ENCODE assay signal across 23 cellular contexts in genomic region chr7:103082497-103082896, GRCh38. TPM values are rescaled to one million over a fixed set of nuclear protein-coding genes. Genes with fewer than 3 reads are reported as not detected.
DNase-seq lines count a peak whose midpoint lies in the region; ATAC-seq, FAIRE-seq and TF ChIP-seq lines count a peak whose summit lies in the region.
"Had no signal": no experiment of that assay in that cellular context is flagged by ENCODE, and none has a peak within 500 bp of the region (broad histone marks: within the 10 kb centered on the region; RNA-seq: fewer than 3 reads in every experiment).

No MANE protein-coding gene starts in this region.

- ATAC-seq in HepG2 (no peak), right lobe of liver (no peak), GM21367 (IDR thresholded peaks at IDR 0.05; ENCODE audit: unreplicated experiment) (no peak)
- ATAC-seq: A549 had no signal

- no peak for FAIRE-seq in HepG2 (lab: Jason Lieb, UNC)
- FAIRE-seq: A549, GM12891, GM18507, H54 had no signal

- no peaks in the 10 kb centered on the region for H3K9me3 Mint-ChIP-seq in endodermal cell
- H3K9me3 Mint-ChIP-seq: CD4-positive, alpha-beta memory T cell had no signal

- POLR2A ChIA-PET in HepG2 (lab: Yijun Ruan, JAX) = interaction anchor here (3.2 kb wide), 1 partner anchor 7 kb away, joined by 10 read pairs; the partner anchor contains the start of genes ARMC10 and FBXL13

- TF ChIP-seq CTCF in HepG2 (CRISPR knock-in tag; IDR thresholded peaks at IDR 0.05) (no peak), right lobe of liver (IDR thresholded peaks at IDR 0.05) (no peak), endodermal cell (conservative IDR thresholded peaks at IDR 0.05) (no peak), foreskin fibroblast (IDR thresholded peaks at IDR 0.05; ENCODE audit: low read depth, low read length) (no peak), BE2C (IDR thresholded peaks at IDR 0.05; ENCODE audit: low read depth, low read length) (no peak)

- H3K4me2 ChIP-seq in HepG2 (ENCODE audit: low read depth, low read length) = no peak overlapping the region
- H3K4me2 ChIP-seq: A549 had no signal

- no peak for TF ChIP-seq POLR2A in HepG2 (IDR thresholded peaks at IDR 0.05; ENCODE audit: insufficient read depth in 1 of 2, low read depth in 2 of 2, low read length in 2 of 2)
- no peak for TF ChIP-seq POLR2A in right lobe of liver (IDR thresholded peaks at IDR 0.05)

- peaks cover 3% of the 10 kb centered on the region for H3K79me2 ChIP-seq in HepG2 (ENCODE audit: insufficient read depth, low read length)

- no peak overlapping the region for H3K4me3 ChIP-seq in HepG2 (replicated peaks in 1 of 3; ENCODE audit: insufficient read depth in 1 of 3, low read depth in 2 of 3, low read length in 3 of 3)
- no peak overlapping the region for H3K4me3 ChIP-seq in right lobe of liver
- no peak overlapping the region for H3K4me3 ChIP-seq in endodermal cell (ENCODE audit: low read length)
- no peak overlapping the region for H3K4me3 ChIP-seq in foreskin fibroblast (ENCODE audit: low read depth in 1 of 2, low read length in 2 of 2)
- no peak overlapping the region for H3K4me3 ChIP-seq in BE2C (ENCODE audit: low read depth, low read length)
- H3K4me3 ChIP-seq: A549, GM23248 had no signal

- no peak overlapping the region for H3K4me3 Mint-ChIP-seq in endodermal cell
- H3K4me3 Mint-ChIP-seq: CD4-positive, alpha-beta memory T cell had no signal

- no peak for TF ChIP-seq EP300 in HepG2 (IDR thresholded peaks at IDR 0.05; ENCODE audit: low read depth in 2 of 2, low read length in 2 of 2)
- no peak for TF ChIP-seq EP300 in HepG2 (CRISPR knock-in tag; IDR thresholded peaks at IDR 0.05; ENCODE audit: borderline replicate concordance)

- peaks cover 17% of the 10 kb centered on the region for H3K4me1 Mint-ChIP-seq in endodermal cell

- peaks cover 37% of the 10 kb centered on the region for H3K36me3 Mint-ChIP-seq in endodermal cell (ENCODE audit: low read depth)

- no peak for DNase-seq in HepG2 (ENCODE audit: low spot score)
- DNase-seq in right lobe of liver = no peak
- DNase-seq in endodermal cell = peak; percentile 53
- DNase-seq in left kidney (ENCODE audit: low read depth, low spot score) = peak; percentile 5
- no peak for DNase-seq in foreskin fibroblast
- DNase-seq in BE2C = no peak
- DNase-seq: 8988T; ACHN; AML-193; C1 segment of cervical spinal cord; Calu3; CD4-positive, alpha-beta memory T cell; COR-L47; DMS53; DMS79 treated with DMSO at 0.1 percent for 48 hours; GF-D8; GM23248; HCEC 1CT had no signal

- CTCF ChIA-PET in HepG2 (lab: Yijun Ruan, JAX; ENCODE audit: low intra/inter-chr PET ratio, low total read pairs) = no interaction called here

- no TSS peak for BruUV-seq in HepG2 (replicated peaks; lab: Mats Ljungman, UMichigan)

- no peak for TF ChIP-seq RAD21 in HepG2 (CRISPR knock-in tag; IDR thresholded peaks at IDR 0.05)

- 95% methylated on average over 1 of the region's 1 CpG for WGBS in HepG2 (ENCODE audit: low lambda C conversion rate)
- WGBS in right lobe of liver (ENCODE audit: insufficient coverage, low coverage, low lambda C conversion rate, missing lambda C conversion rate) = 86% methylated on average over 1 of the region's 1 CpG
- 90% methylated on average over 1 of the region's 1 CpG; no CpG with 5 or more reads in 1 of the 2 experiments for WGBS in endodermal cell (ENCODE audit: insufficient coverage in 1 of 2, insufficient read length in 1 of 2), 2 experiments

- H3K4me1 ChIP-seq in HepG2 (ENCODE audit: insufficient read depth, low read length) (no peaks in the 10 kb centered on the region), right lobe of liver (no peaks in the 10 kb centered on the region), endodermal cell (ENCODE audit: control insufficient read depth, insufficient read depth, low read length) (no peaks in the 10 kb centered on the region), BE2C (no peaks in the 10 kb centered on the region)
- H3K4me1 ChIP-seq: A549 had no signal

- in situ Hi-C loops in HepG2 (cut with HindIII; ENCODE audit: extremely low pct_ligation_motif_present, low pct_unique_long_range_greater_than_20kb) = no loop called here

- H3K27me3 Mint-ChIP-seq in endodermal cell (ENCODE audit: insufficient read depth) = no peaks in the 10 kb centered on the region
- H3K27me3 Mint-ChIP-seq: CD4-positive, alpha-beta memory T cell had no signal

- no peak overlapping the region for H2AFZ ChIP-seq in HepG2 (ENCODE audit: low read length)
- H2AFZ ChIP-seq: GM23248 had no signal

- H3K27me3 ChIP-seq in HepG2 (ENCODE audit: control insufficient read depth in 1 of 2, insufficient read depth in 2 of 2, low read length in 2 of 2) (no peaks in the 10 kb centered on the region), right lobe of liver (no peaks in the 10 kb centered on the region), endodermal cell (ENCODE audit: control insufficient read depth, insufficient read depth, low read length, poor library complexity, severe bottlenecking) (no peaks in the 10 kb centered on the region), BE2C (no peaks in the 10 kb centered on the region)

- H3K27ac Mint-ChIP-seq in endodermal cell = no peak overlapping the region

- intact Hi-C loops in HepG2 (cut with micrococcal nuclease; ENCODE audit: unreplicated experiment) = no loop called here
- intact Hi-C loops in right lobe of liver (cut with DNase I) = no loop called here

- H4K20me1 ChIP-seq in HepG2 (ENCODE audit: insufficient read depth, low read length) = no peaks in the 10 kb centered on the region

- H3K36me3 ChIP-seq in HepG2 (replicated peaks in 1 of 2; ENCODE audit: control insufficient read depth in 1 of 2, insufficient read depth in 2 of 2, low read length in 2 of 2) (peaks cover 4 to 26% of the 10 kb centered on the region in 2 experiments; a peak in 3 of 5 replicates), right lobe of liver (peaks cover 0 to 21% (median 0%) of the 10 kb centered on the region in 4 donors), endodermal cell (ENCODE audit: control insufficient read depth, insufficient read depth, low read length) (peaks cover 48% of the 10 kb centered on the region), BE2C (peaks cover 6% of the 10 kb centered on the region; the same call in 1 of the 2 replicates)

- H3K9me3 ChIP-seq in HepG2 (ENCODE audit: low read length) (no peaks in the 10 kb centered on the region), right lobe of liver (no peaks in the 10 kb centered on the region), endodermal cell (ENCODE audit: control insufficient read depth, low read length) (no peaks in the 10 kb centered on the region), BE2C (no peaks in the 10 kb centered on the region)
- H3K9me3 ChIP-seq: A549 had no signal

- no peak overlapping the region for H3K27ac ChIP-seq in HepG2 (ENCODE audit: extremely low read length, insufficient read depth, low read length)
- no peak overlapping the region for H3K27ac ChIP-seq in right lobe of liver
- no peak overlapping the region for H3K27ac ChIP-seq in endodermal cell (ENCODE audit: low read depth, low read length)
- H3K27ac ChIP-seq: A549, GM23248 had no signal

- H3K9ac ChIP-seq in HepG2 (ENCODE audit: insufficient read depth, low read depth, low read length) (no peak overlapping the region), endodermal cell (ENCODE audit: extremely low read depth, low read length, poor library complexity, severe bottlenecking) (no peak overlapping the region)
- H3K9ac ChIP-seq: GM23248 had no signal

RNA-seq across cellular contexts. Expression of gene ARMC10, which starts 7.6 kb away (rescaled TPM):
- total RNA-seq in HepG2 (2016; rRNA removed; fragmentation: Illumina TruSeq; extraction: Trizol) (23.5 and 23.7 TPM in 2 replicates), right lobe of liver (10 to 100 TPM; 18.4 to 33.4 (median 22.8) TPM), endodermal cell (10 to 100 TPM; 46.3 to 48.9 TPM)
- total RNA-seq in HepG2 (2016; cell fraction: cytosol; rRNA removed; fragmentation: Illumina TruSeq; extraction: Trizol; ENCODE audit: low read depth) = 16.0 and 23.7 TPM in 2 replicates
- 23.2 and 23.3 TPM in 2 replicates for total RNA-seq in HepG2 (2016; cell fraction: insoluble cytoplasmic fraction; rRNA removed; fragmentation: Illumina TruSeq; extraction: Trizol)
- 37.4 and 40.9 TPM in 2 replicates for total RNA-seq in HepG2 (2016; cell fraction: membrane; rRNA removed; fragmentation: Illumina TruSeq; extraction: Trizol)
- total RNA-seq in HepG2 (2016; cell fraction: nucleus; rRNA removed; fragmentation: Illumina TruSeq; extraction: Trizol) = 14.2 and 15.4 TPM in 2 replicates
- polyA plus RNA-seq in HepG2 (2011; rRNA removed) = 7.8 and 11.3 TPM in 2 replicates
- 4.9 and 5.7 TPM in 2 replicates for polyA plus RNA-seq in HepG2 (2011; cell fraction: cytosol; rRNA removed)
- 4.1 and 5.9 TPM in 2 replicates for polyA plus RNA-seq in HepG2 (2011; cell fraction: nucleus; rRNA removed)
- 10.2 and 14.2 TPM in 2 replicates for polyA plus RNA-seq in HepG2 (2012)
- polyA plus RNA-seq in HepG2 (2016; cell fraction: cytosol; fragmentation: Illumina TruSeq; extraction: Trizol; ENCODE audit: low read depth) = 23.1 and 33.2 TPM in 2 replicates
- polyA plus RNA-seq in HepG2 (2016; cell fraction: insoluble cytoplasmic fraction; fragmentation: Illumina TruSeq; extraction: Trizol; ENCODE audit: low read depth) = 24.7 and 25.8 TPM in 2 replicates
- polyA plus RNA-seq in HepG2 (2016; cell fraction: membrane; fragmentation: Illumina TruSeq; extraction: Trizol; ENCODE audit: low read depth) = 38.2 and 39.1 TPM in 2 replicates
- 19.4 and 21.9 TPM in 2 replicates for polyA plus RNA-seq in HepG2 (2016; cell fraction: nucleus; fragmentation: Illumina TruSeq; extraction: Trizol; ENCODE audit: insufficient read depth, low read depth)
- polyA minus RNA-seq in HepG2 (2011; rRNA and poly(A)+ RNA removed; ENCODE audit: low replicate concordance) = 6.1 and 14.9 TPM in 2 replicates
- 6.4 and 8.8 TPM in 2 replicates for polyA minus RNA-seq in HepG2 (2011; cell fraction: cytosol; rRNA and poly(A)+ RNA removed)
- polyA minus RNA-seq in HepG2 (2011; cell fraction: nucleus; rRNA and poly(A)+ RNA removed) = 13.6 and 19.5 TPM in 2 replicates
- polyA plus RNA-seq in endodermal cell (2013, experiment 1 of 2) = 43.8 TPM
- 41.4 TPM for polyA plus RNA-seq in endodermal cell (2013, experiment 2 of 2)
- 30.2 TPM for polyA plus RNA-seq in BE2C (2012; ENCODE audit: insufficient read depth, insufficient read length, low read depth)

RNA-seq across cellular contexts. Expression of gene FBXL13, which starts 7.9 kb away (rescaled TPM):
- 0.22 and 0.77 TPM in 2 replicates for total RNA-seq in HepG2 (2016; rRNA removed; fragmentation: Illumina TruSeq; extraction: Trizol)
- 1.2 and 1.7 TPM in 2 replicates for total RNA-seq in HepG2 (2016; cell fraction: cytosol; rRNA removed; fragmentation: Illumina TruSeq; extraction: Trizol; ENCODE audit: low read depth)
- 0.42 and 0.71 TPM in 2 replicates for total RNA-seq in HepG2 (2016; cell fraction: insoluble cytoplasmic fraction; rRNA removed; fragmentation: Illumina TruSeq; extraction: Trizol)
- 1.0 and 1.2 TPM in 2 replicates for total RNA-seq in HepG2 (2016; cell fraction: membrane; rRNA removed; fragmentation: Illumina TruSeq; extraction: Trizol)
- 1.2 and 1.3 TPM in 2 replicates for total RNA-seq in HepG2 (2016; cell fraction: nucleus; rRNA removed; fragmentation: Illumina TruSeq; extraction: Trizol)
- polyA plus RNA-seq in HepG2 (2011; rRNA removed) = 0.24 TPM in 2 replicates
- 0.12 and 0.27 TPM in 2 replicates for polyA plus RNA-seq in HepG2 (2011; cell fraction: cytosol; rRNA removed)
- polyA plus RNA-seq in HepG2 (2011; cell fraction: nucleus; rRNA removed) = 0.16 and 0.29 TPM in 2 replicates
- 0.21 and 0.70 TPM in 2 replicates for polyA plus RNA-seq in HepG2 (2012)
- polyA plus RNA-seq in HepG2 (2016; cell fraction: cytosol; fragmentation: Illumina TruSeq; extraction: Trizol; ENCODE audit: low read depth) = 0.19 and 0.44 TPM in 2 replicates
- 0.29 and 0.35 TPM in 2 replicates for polyA plus RNA-seq in HepG2 (2016; cell fraction: insoluble cytoplasmic fraction; fragmentation: Illumina TruSeq; extraction: Trizol; ENCODE audit: low read depth)
- polyA plus RNA-seq in HepG2 (2016; cell fraction: membrane; fragmentation: Illumina TruSeq; extraction: Trizol; ENCODE audit: low read depth) = 0.34 and 0.45 TPM in 2 replicates
- polyA plus RNA-seq in HepG2 (2016; cell fraction: nucleus; fragmentation: Illumina TruSeq; extraction: Trizol; ENCODE audit: insufficient read depth, low read depth) = 0.29 TPM in 1 of 2 replicates, not detected in the other
- polyA minus RNA-seq in HepG2 (2011; rRNA and poly(A)+ RNA removed; ENCODE audit: low replicate concordance) = 0.58 and 1.4 TPM in 2 replicates
- polyA minus RNA-seq in HepG2 (2011; cell fraction: cytosol; rRNA and poly(A)+ RNA removed) = 0.53 TPM in 1 of 2 replicates, not detected in the other
- 1.4 and 2.7 TPM in 2 replicates for polyA minus RNA-seq in HepG2 (2011; cell fraction: nucleus; rRNA and poly(A)+ RNA removed)
- total RNA-seq in right lobe of liver = under 1 TPM in 4 of 6 experiments, not detected in 2; 0.12 to 0.31 (median 0.20) TPM
- total RNA-seq in endodermal cell = 1 to 10 TPM; 2.1 to 2.7 TPM
- 1.5 TPM for polyA plus RNA-seq in endodermal cell (2013, experiment 1 of 2)
- 1.4 TPM for polyA plus RNA-seq in endodermal cell (2013, experiment 2 of 2)
- polyA plus RNA-seq in BE2C (2012; ENCODE audit: insufficient read depth, insufficient read length, low read depth) = not detected

Comparison
In these comparisons a context has a peak if more than half of its experiments do, and no peak if none do; other contexts are left out.
1. DNase-seq: peak in endodermal cell (single experiment) and left kidney (single experiment); none in HepG2 (single experiment), right lobe of liver (0 of 3), foreskin fibroblast (0 of 2) and BE2C (single experiment).